ENCODE assay signal across 16 cellular contexts in the genomic region with DNA sequence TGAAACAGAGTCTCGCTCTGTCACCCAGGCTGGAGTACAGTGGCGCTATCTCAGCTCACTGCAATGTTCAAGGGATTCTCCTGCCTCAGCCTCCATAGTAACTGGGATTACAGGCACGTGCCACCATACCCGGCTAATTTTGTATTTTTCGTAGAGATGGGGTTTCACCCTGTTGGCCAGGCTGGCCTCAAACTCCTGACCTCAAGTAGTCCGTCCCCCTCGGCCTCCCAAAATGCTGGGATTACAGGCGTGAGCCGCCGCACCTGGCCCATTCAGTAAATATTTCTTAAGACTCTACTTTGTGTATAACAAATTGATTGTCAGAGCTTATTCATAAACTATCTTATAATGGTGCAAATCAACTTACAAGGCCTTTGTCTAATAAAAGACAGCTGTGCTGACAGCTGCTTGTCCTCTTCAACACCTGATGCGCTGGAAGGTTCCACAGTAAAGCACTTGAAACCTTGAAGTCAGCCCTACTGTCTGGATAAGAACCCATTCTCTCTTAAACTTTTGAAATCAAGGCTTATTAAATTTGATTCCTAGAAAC. TPM values are rescaled to one million over a fixed set of nuclear protein-coding genes. Genes with fewer than 3 reads are reported as not detected.
DNase-seq lines count a peak whose midpoint lies in the region; ATAC-seq, FAIRE-seq and TF ChIP-seq lines count a peak whose summit lies in the region.
"Had no signal": no experiment of that assay in that cellular context is flagged by ENCODE, and none has a peak within 500 bp of the region (broad histone marks: within the 10 kb centered on the region; RNA-seq: fewer than 3 reads in every experiment).

No MANE protein-coding gene starts in this region.

- H4K20me1 ChIP-seq in OCI-LY7 (ENCODE audit: insufficient read depth, low read length) = no peaks in the 10 kb centered on the region

- no peak for TF ChIP-seq POLR2A in gastrocnemius medialis (IDR thresholded peaks at IDR 0.05)

- FAIRE-seq in GM19239 (lab: Jason Lieb, UNC) = peak; percentile 59

- H3K36me3 ChIP-seq in OCI-LY7 (ENCODE audit: insufficient read depth, low read length) = no peaks in the 10 kb centered on the region
- H3K36me3 ChIP-seq in gastrocnemius medialis = peaks cover 2 to 33% of the 10 kb centered on the region in 2 donors
- H3K36me3 ChIP-seq: Peyer's patch had no signal

- H3K4me3 ChIP-seq in OCI-LY7 (ENCODE audit: low read depth, low read length, poor library complexity, severe bottlenecking) (no peak overlapping the region), right cardiac atrium (ENCODE audit: low read length) (no peak overlapping the region), gastrocnemius medialis (no peak overlapping the region)
- H3K4me3 ChIP-seq: BLaER1 treated with 17β-estradiol and CSF1 and Interleukin-3, amounts not matched to agents 10 nM and 100 nM; mucosa of descending colon; Peyer's patch had no signal

- H3K9me3 ChIP-seq in OCI-LY7 (ENCODE audit: low read length) (no peaks in the 10 kb centered on the region), right cardiac atrium (ENCODE audit: control insufficient read depth, low read length) (no peaks in the 10 kb centered on the region), gastrocnemius medialis (no peaks in the 10 kb centered on the region)
- H3K9me3 ChIP-seq: BLaER1 treated with 17β-estradiol and CSF1 and Interleukin-3, amounts not matched to agents 10 nM and 100 nM; mucosa of descending colon; Peyer's patch had no signal

- CTCF ChIA-PET in OCI-LY7 (lab: Charles Lee; ENCODE audit: unreplicated experiment) = interaction anchor here (0.7 kb wide), 1 partner anchor 309 kb away, joined by 4 read pairs; no protein-coding TSS in a partner anchor

- DNase-seq in GM19239 (ENCODE audit: insufficient read length, low spot score) (no peak), OCI-LY7 (ENCODE audit: low spot score) (no peak), right cardiac atrium (peak in 1 of 3 donors; percentile 42), gastrocnemius medialis (no peak), NCI-H526 treated with DMSO at 0.1 percent for 48 hours (lab: John Stamatoyannopoulos, UW) (no peak), DMS153 treated with DMSO at 0.1 percent for 48 hours (lab: John Stamatoyannopoulos, UW; ENCODE audit: unreplicated experiment) (no peak)
- DNase-seq: activated CD8-positive, alpha-beta T cell treated with anti-CD3 and anti-CD28 coated beads, Interleukin-2, amount 10 ng/mL, durations not matched to agents 7 days and 5 days; central memory CD4-positive, alpha-beta T cell; NCI-H510A; stimulated activated CD4-positive, alpha-beta T cell treated with anti-CD3 and anti-CD28 coated beads, Interleukin-4, amount 100 ng/mL, for 4 hours; stimulated activated naive CD4-positive, alpha-beta T cell had no signal

- intact Hi-C loops in OCI-LY7 (cut with micrococcal nuclease; ENCODE audit: unreplicated experiment) = no loop called here
- intact Hi-C loops in right cardiac atrium (cut with DNase I) = loop anchor here (10.0 kb wide), 1 partner anchor 242 kb away; no protein-coding TSS in a partner anchor
- intact Hi-C loops in gastrocnemius medialis (cut with DNase I; ENCODE audit: low total_unique reads) = loop anchor here (10.0 kb wide), 1 partner anchor 438 kb away; a partner anchor contains a TSS

- no peaks in the 10 kb centered on the region for H3K79me2 ChIP-seq in OCI-LY7 (ENCODE audit: insufficient read depth, low read depth, low read length)

- H3K4me1 ChIP-seq in OCI-LY7 (ENCODE audit: insufficient read depth, low read length, poor library complexity, severe bottlenecking) (peaks cover 6% of the 10 kb centered on the region), right cardiac atrium (ENCODE audit: control insufficient read depth, insufficient read depth, low read length) (peaks cover 16% of the 10 kb centered on the region), gastrocnemius medialis (peaks cover 44 to 46% of the 10 kb centered on the region in 2 donors)

- H3K27me3 ChIP-seq in right cardiac atrium (ENCODE audit: control insufficient read depth, insufficient read depth) (no peaks in the 10 kb centered on the region), gastrocnemius medialis (no peaks in the 10 kb centered on the region)
- H3K27me3 ChIP-seq: BLaER1 treated with 17β-estradiol and CSF1 and Interleukin-3, amounts not matched to agents 10 nM and 100 nM; Peyer's patch had no signal

- no peak for ATAC-seq in right cardiac atrium
- ATAC-seq in gastrocnemius medialis = no peak
- no peak for ATAC-seq in GM19351 (IDR thresholded peaks at IDR 0.05; ENCODE audit: unreplicated experiment)
- ATAC-seq in GM21390 (IDR thresholded peaks at IDR 0.05; ENCODE audit: unreplicated experiment) = no peak
- ATAC-seq: activated CD8-positive, alpha-beta T cell treated with anti-CD3 and anti-CD28 coated beads, Interleukin-2, amount 10 ng/mL, durations not matched to agents 7 days and 5 days had no signal

- H3K27ac ChIP-seq in OCI-LY7 (ENCODE audit: low read depth, low read length, poor library complexity, severe bottlenecking) (no peak overlapping the region), right cardiac atrium (ENCODE audit: low read length) (peak overlapping the region; percentile 69), gastrocnemius medialis (peak overlapping the region; percentile 71 to 92 (median 78))

- no peak for TF ChIP-seq CTCF in OCI-LY7 (conservative IDR thresholded peaks at IDR 0.05; ENCODE audit: low read length)
- TF ChIP-seq CTCF in gastrocnemius medialis (IDR thresholded peaks at IDR 0.05 in 4 of 5, conservative IDR thresholded peaks at IDR 0.05 in 1 of 5) = no peak

- in situ Hi-C loops in gastrocnemius medialis (cut with MboI; ENCODE audit: low sequenced_read_pairs in 4 of 4) = loop anchor here in 3 of 4 donors (5.0 to 10.0 kb wide), 2 partner anchors 240 to 242 kb away; no protein-coding TSS in a partner anchor

- no TSS peak for BruUV-seq in OCI-LY7 (replicated peaks; lab: Mats Ljungman, UMichigan)

- H3K9me2 ChIP-seq in OCI-LY7 (ENCODE audit: insufficient read depth, low read length) = no peaks in the 10 kb centered on the region

- POLR2A ChIA-PET in OCI-LY7 (lab: Charles Lee) = interaction anchor here (0.6 to 1.3 kb wide), 8 partner anchors 15 to 534 kb away, joined by 3 to 7 read pairs (median 4); no protein-coding TSS in a partner anchor

- WGBS in right cardiac atrium = 75% methylated on average over 11 of the region's 11 CpGs

- peak overlapping the region; percentile 82; the same call in 1 of the 2 replicates for H2AFZ ChIP-seq in OCI-LY7 (ENCODE audit: low read length)

- no peak overlapping the region for H3K4me2 ChIP-seq in OCI-LY7 (ENCODE audit: low read length)
- H3K4me2 ChIP-seq: BLaER1 treated with 17β-estradiol and CSF1 and Interleukin-3, amounts not matched to agents 10 nM and 100 nM had no signal

RNA-seq across cellular contexts. Expression of a gene that starts 14.7 kb away (rescaled TPM):
- total RNA-seq in OCI-LY7 (2014; rRNA removed; shearing (Covaris generic)) = 0.26 TPM in 1 of 2 replicates, not detected in the other
- total RNA-seq in OCI-LY7 (2022) = not detected in 2 replicates
- total RNA-seq in right cardiac atrium = 10 to 100 TPM; 67.1 to 74.9 (median 70.6) TPM
- polyA plus RNA-seq in right cardiac atrium = 62.3 TPM
- total RNA-seq in gastrocnemius medialis = 100 to 1,000 TPM; 465 to 605 (median 490) TPM

Comparison
In these comparisons a context has a peak if more than half of its experiments do, and no peak if none do; other contexts are left out.
1. RNA of a gene that starts 14.7 kb away (total RNA-seq): 465 to 605 TPM in gastrocnemius medialis and 67.1 to 74.9 TPM in right cardiac atrium; 0.26 TPM in OCI-LY7; every median in the first group is over 10 times any median in the second.